Comparison of ENCODE assay signal across 17 cellular contexts in genomic region chr17:53142890-53143289, GRCh38.
A peak's percentile ranks its signal among the peaks of the same experiment; 100 is the strongest.
DNase-seq lines count a peak whose midpoint lies in the region; ATAC-seq and TF ChIP-seq lines count a peak whose summit lies in the region.
"Had no signal": no experiment of that assay in that cellular context is flagged by ENCODE, and none has a peak within 500 bp of the region (broad histone marks: within the 10 kb centered on the region; RNA-seq: fewer than 3 reads in every experiment).

No MANE protein-coding gene starts in this region.

- H3K27ac ChIP-seq in H9 (ENCODE audit: insufficient read length, low read depth, low read length) (no peak overlapping the region), right atrium auricular region (no peak overlapping the region)
- H3K27ac ChIP-seq: parathyroid adenoma had no signal

- H3K79me2 ChIP-seq in H9 (ENCODE audit: insufficient read depth, low read length): no peaks in the 10 kb centered on the region
- H3K79me2 ChIP-seq: parathyroid adenoma had no signal

- no peaks in the 10 kb centered on the region for H3K79me1 ChIP-seq in H9 (ENCODE audit: insufficient read depth, low read depth, low read length, poor library complexity, severe bottlenecking)

- H2BK15ac ChIP-seq in H9 (ENCODE audit: low read depth, low read length): no peak overlapping the region

- H3T11ph ChIP-seq in H9 (ENCODE audit: low read length): no peak overlapping the region

- H3K9me3 Mint-ChIP-seq in H9: no peaks in the 10 kb centered on the region
- H3K9me3 Mint-ChIP-seq: activated naive CD8-positive, alpha-beta T cell treated with anti-CD3 and anti-CD28 coated beads, Interleukin-2, amount 50 U/mL, for 24 hours had no signal

- H3K14ac ChIP-seq in H9 (ENCODE audit: insufficient read depth, low read length): no peak overlapping the region

- no peak overlapping the region for H4K8ac ChIP-seq in H9 (replicated peaks; ENCODE audit: insufficient read length, low read depth, low read length)

- no peak overlapping the region for H3K4ac ChIP-seq in H9 (ENCODE audit: low read depth, low read length)

- no peak overlapping the region for H2BK120ac ChIP-seq in H9 (ENCODE audit: low read depth, low read length, poor library complexity, severe bottlenecking)

- H3K27ac Mint-ChIP-seq in H9: peak overlapping the region in 1 of 3 experiments; percentile 88; a peak in 2 of 7 replicates
- H3K27ac Mint-ChIP-seq: activated naive CD8-positive, alpha-beta T cell treated with anti-CD3 and anti-CD28 coated beads, Interleukin-2, amount 50 U/mL, for 24 hours had no signal

- DNase-seq in H9 (peak; percentile 55), NCI-H774 (lab: John Stamatoyannopoulos, UW) (peak; percentile 46), dermis blood vessel endothelial cell (peak; percentile 28), mucosa of descending colon (peak in 1 of 3 donors; percentile 5), DMS 273 treated with DMSO at 0.1 percent for 48 hours (lab: John Stamatoyannopoulos, UW) (no peak), right atrium auricular region (ENCODE audit: low spot score) (no peak)
- DNase-seq in activated CD4-positive, CD25-positive, alpha-beta regulatory T cell (lab: John Stamatoyannopoulos, UW): no peak
- DNase-seq: activated CD4-positive, alpha-beta T cell treated with anti-CD3 and anti-CD28 coated beads, Interleukin-2, amount 50 U/mL, for 48 hours; activated naive CD8-positive, alpha-beta T cell treated with anti-CD3 and anti-CD28 coated beads, Interleukin-2, amount 50 U/mL, for 24 hours; activated T-cell treated with anti-CD3 and anti-CD28 coated beads, Interleukin-2, amount 50 U/mL, for 48 hours; C1 segment of cervical spinal cord; NCI-H146; NCI-H526 had no signal

- no peak overlapping the region for H3K9ac ChIP-seq in H9 (ENCODE audit: extremely low read depth, insufficient read length, low read length)
- H3K9ac ChIP-seq: parathyroid adenoma had no signal

- H2BK20ac ChIP-seq in H9 (ENCODE audit: low read depth, low read length, poor library complexity, severe bottlenecking): no peak overlapping the region

- ATAC-seq in mucosa of descending colon (peak; percentile 21), GM19452 (IDR thresholded peaks at IDR 0.05; ENCODE audit: unreplicated experiment) (no peak)
- ATAC-seq: activated naive CD8-positive, alpha-beta T cell treated with anti-CD3 and anti-CD28 coated beads, Interleukin-2, amount 50 U/mL, for 24 hours; Right ventricle myocardium inferior had no signal

- H3K18ac ChIP-seq in H9 (ENCODE audit: insufficient read length, low read depth, low read length): no peak overlapping the region

- no peak overlapping the region for H4K91ac ChIP-seq in H9 (ENCODE audit: insufficient read length, low read depth, low read length)

- no peaks in the 10 kb centered on the region for H3K23me2 ChIP-seq in H9 (ENCODE audit: insufficient read length, low read depth, low read length, poor library complexity, severe bottlenecking)

- no peak overlapping the region for H2AK5ac ChIP-seq in H9 (ENCODE audit: insufficient read length, low read length)

- peak overlapping the region; percentile 83 for H2AFZ ChIP-seq in H9 (ENCODE audit: low read length)
- H2AFZ ChIP-seq: parathyroid adenoma had no signal

- TF ChIP-seq CTCF in H9 (conservative IDR thresholded peaks at IDR 0.05): no peak
- no peak for TF ChIP-seq CTCF in mucosa of descending colon (IDR thresholded peaks at IDR 0.05)
- no peak for TF ChIP-seq CTCF in right atrium auricular region (IDR thresholded peaks at IDR 0.05)

- no peak overlapping the region for H3K23ac ChIP-seq in H9 (ENCODE audit: insufficient read length, low read depth, low read length)

- H3K56ac ChIP-seq in H9 (ENCODE audit: insufficient read length, low read depth, low read length): no peak overlapping the region

- peaks cover 17 to 21% of the 10 kb centered on the region in 2 experiments for H3K4me1 Mint-ChIP-seq in H9
- H3K4me1 Mint-ChIP-seq: activated naive CD8-positive, alpha-beta T cell treated with anti-CD3 and anti-CD28 coated beads, Interleukin-2, amount 50 U/mL, for 24 hours; central memory CD8-positive, alpha-beta T cell had no signal

- no peaks in the 10 kb centered on the region for H3K27me3 Mint-ChIP-seq in H9 (ENCODE audit: low read depth)
- H3K27me3 Mint-ChIP-seq: activated naive CD8-positive, alpha-beta T cell treated with anti-CD3 and anti-CD28 coated beads, Interleukin-2, amount 50 U/mL, for 24 hours; central memory CD8-positive, alpha-beta T cell had no signal

- no CpG with 5 or more reads among the region's 3 CpGs for WGBS in H9 (ENCODE audit: extremely low coverage, insufficient read length, low lambda C conversion rate)

- no peak overlapping the region for H3K4me3 Mint-ChIP-seq in H9
- H3K4me3 Mint-ChIP-seq: activated naive CD8-positive, alpha-beta T cell treated with anti-CD3 and anti-CD28 coated beads, Interleukin-2, amount 50 U/mL, for 24 hours; central memory CD8-positive, alpha-beta T cell had no signal

- H3K4me2 ChIP-seq in H9 (ENCODE audit: insufficient read depth, insufficient read length, low read length): no peak overlapping the region

- H3K27me3 ChIP-seq in H9 (ENCODE audit: insufficient read depth, low read length) (no peaks in the 10 kb centered on the region), right atrium auricular region (no peaks in the 10 kb centered on the region)

- no peak overlapping the region for H2BK12ac ChIP-seq in H9 (ENCODE audit: insufficient read length, low read depth, low read length)

- H2BK5ac ChIP-seq in H9 (ENCODE audit: insufficient read length, low read length): no peak overlapping the region

- H3K4me3 ChIP-seq in mucosa of descending colon: no peak overlapping the region
- H3K4me3 ChIP-seq in right atrium auricular region: no peak overlapping the region

- H3K4me1 ChIP-seq in H9 (ENCODE audit: insufficient read depth, low read length) (peaks cover 2% of the 10 kb centered on the region; the same call in 1 of the 2 replicates), mucosa of descending colon (ENCODE audit: low read depth) (no peaks in the 10 kb centered on the region), right atrium auricular region (no peaks in the 10 kb centered on the region)
- H3K4me1 ChIP-seq: parathyroid adenoma had no signal

- intact Hi-C loops in mucosa of descending colon (cut with DNase I, micrococcal nuclease): no loop called here

- no peaks in the 10 kb centered on the region for H3K36me3 Mint-ChIP-seq in H9 (ENCODE audit: insufficient read depth in 1 of 3, low read depth in 3 of 3)

- H3K9me3 ChIP-seq in H9 (ENCODE audit: control insufficient read depth, low read depth, low read length) (no peaks in the 10 kb centered on the region), mucosa of descending colon (no peaks in the 10 kb centered on the region), right atrium auricular region (no peaks in the 10 kb centered on the region)

- H4K5ac ChIP-seq in H9 (ENCODE audit: insufficient read length, low read depth, low read length): no peak overlapping the region

- H3K36me3 ChIP-seq in mucosa of descending colon (ENCODE audit: low read depth) (no peaks in the 10 kb centered on the region), right atrium auricular region (no peaks in the 10 kb centered on the region)

- no peaks in the 10 kb centered on the region for H4K20me1 ChIP-seq in H9 (ENCODE audit: control insufficient read depth, insufficient read depth, insufficient read length)

Comparison
In these comparisons a context has a peak if more than half of its experiments do, and no peak if none do; other contexts are left out.
1. DNase-seq: peak in H9 (single experiment), NCI-H774 (single experiment) and dermis blood vessel endothelial cell (single experiment); none in DMS 273 treated with DMSO at 0.1 percent for 48 hours (single experiment), right atrium auricular region (single experiment) and activated CD4-positive, CD25-positive, alpha-beta regulatory T cell (0 of 4).